Comparison of ENCODE assay signal across 9 cellular contexts in the genomic region with DNA sequence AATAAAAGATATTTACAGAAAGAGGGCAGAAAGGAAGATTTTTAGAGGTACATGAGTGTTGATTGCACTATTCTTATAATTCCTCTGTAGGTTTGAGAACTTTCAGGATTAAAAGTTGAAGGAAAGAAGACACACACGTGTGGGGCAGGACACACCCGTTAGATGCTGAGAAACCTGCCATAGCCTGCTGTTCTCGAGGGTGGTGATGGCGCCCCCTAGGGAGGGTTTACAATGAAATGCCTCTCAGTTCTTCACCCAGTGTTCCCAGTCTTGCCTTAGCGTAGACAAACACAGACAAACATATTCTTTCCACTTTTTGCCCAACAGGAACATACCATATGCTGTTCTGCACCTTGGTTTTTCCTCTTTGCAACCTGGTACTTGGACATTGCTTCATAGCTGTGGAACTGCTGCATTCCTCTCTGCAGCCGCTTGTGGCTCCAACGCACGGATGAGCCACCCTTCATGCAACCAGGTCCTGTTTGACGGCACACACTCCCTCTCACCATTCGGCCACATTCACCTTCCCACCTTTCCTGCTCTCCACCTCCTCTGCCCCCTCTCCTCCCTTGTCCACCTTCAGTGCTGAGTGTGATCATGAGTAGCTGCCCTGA. TPM values are rescaled to one million over a fixed set of nuclear protein-coding genes. Genes with fewer than 3 reads are reported as not detected.
A peak's percentile ranks its signal among the peaks of the same experiment; 100 is the strongest.
DNase-seq lines count a peak whose midpoint lies in the region; ATAC-seq and TF ChIP-seq lines count a peak whose summit lies in the region.
"Had no signal": no experiment of that assay in that cellular context is flagged by ENCODE, and none has a peak within 500 bp of the region (broad histone marks: within the 10 kb centered on the region; RNA-seq: fewer than 3 reads in every experiment).

No MANE protein-coding gene starts in this region.

- H3K9me3 ChIP-seq in T-helper 17 cell (ENCODE audit: control insufficient read depth, low read length, poor library complexity, severe bottlenecking), result no peaks in the 10 kb centered on the region

- DNase-seq in activated naive CD4-positive, alpha-beta T cell treated with anti-CD3 and anti-CD28 coated beads for 36 hours, result peak; percentile 66
- DNase-seq in activated naive CD4-positive, alpha-beta T cell treated with anti-CD3 and anti-CD28 coated beads, Interleukin-2, amount 50 U/mL, for 16 hours, result no peak
- peak in 1 of 3 donors; percentile 31 for DNase-seq in T-helper 17 cell
- no peak for DNase-seq in fibroblast of villous mesenchyme (ENCODE audit: low read depth)
- peak; percentile 55 for DNase-seq in stimulated activated naive CD8-positive, alpha-beta T cell treated with anti-CD3 and anti-CD28 coated beads, Interleukin-15, Interleukin-2, amounts not matched to agents 100 U/mL and 50 U/mL, for 24 hours
- no peak for DNase-seq in cerebellar nuclear complex (lab: John Stamatoyannopoulos, UW)

- intact Hi-C loops in activated naive CD4-positive, alpha-beta T cell treated with anti-CD3 and anti-CD28 coated beads for 36 hours (cut with micrococcal nuclease), result loop anchor here (1.0 to 2.0 kb wide), 2 partner anchors 75 to 83 kb away; no protein-coding TSS in a partner anchor

- no peak overlapping the region for H3K4me3 ChIP-seq in fibroblast of villous mesenchyme (ENCODE audit: low read depth, low read length)
- H3K4me3 ChIP-seq: skin epidermis had no signal

- peak; percentile 50 for TF ChIP-seq CTCF in fibroblast of villous mesenchyme (IDR thresholded peaks at IDR 0.05; ENCODE audit: insufficient read depth, low read depth, low read length)

- H3K27ac Mint-ChIP-seq in activated naive CD4-positive, alpha-beta T cell treated with anti-CD3 and anti-CD28 coated beads for 36 hours, result no peak overlapping the region
- H3K27ac Mint-ChIP-seq in T-helper 17 cell, result no peak overlapping the region

- no peaks in the 10 kb centered on the region for H3K36me3 Mint-ChIP-seq in activated naive CD4-positive, alpha-beta T cell treated with anti-CD3 and anti-CD28 coated beads for 36 hours (ENCODE audit: low read depth)
- H3K36me3 Mint-ChIP-seq in T-helper 17 cell (ENCODE audit: low read depth), result peaks cover 2% of the 10 kb centered on the region

- CTCF ChIA-PET in activated naive CD4-positive, alpha-beta T cell treated with anti-CD3 and anti-CD28 coated beads for 36 hours (lab: Charles Lee), result interaction anchor here (0.5 to 2.9 kb wide), 4 partner anchors 23 to 1685 kb away, joined by 3 to 11 read pairs (median 4); no protein-coding TSS in a partner anchor

- no peaks in the 10 kb centered on the region for H3K4me1 Mint-ChIP-seq in activated naive CD4-positive, alpha-beta T cell treated with anti-CD3 and anti-CD28 coated beads for 36 hours (ENCODE audit: low read depth)
- H3K4me1 Mint-ChIP-seq in T-helper 17 cell, result peaks cover 3% of the 10 kb centered on the region

- no peak overlapping the region for H3K4me3 Mint-ChIP-seq in activated naive CD4-positive, alpha-beta T cell treated with anti-CD3 and anti-CD28 coated beads for 36 hours
- H3K4me3 Mint-ChIP-seq in T-helper 17 cell, result no peak overlapping the region

- peaks cover 50% of the 10 kb centered on the region for H3K27me3 Mint-ChIP-seq in activated naive CD4-positive, alpha-beta T cell treated with anti-CD3 and anti-CD28 coated beads for 36 hours (ENCODE audit: low read depth)
- peaks cover 80% of the 10 kb centered on the region for H3K27me3 Mint-ChIP-seq in T-helper 17 cell

- peak; percentile 50 for ATAC-seq in T-helper 17 cell
- ATAC-seq in stimulated activated naive CD8-positive, alpha-beta T cell treated with anti-CD3 and anti-CD28 coated beads, Interleukin-15, Interleukin-2, amounts not matched to agents 100 U/mL and 50 U/mL, for 24 hours, result no peak
- no peak for ATAC-seq in HG03442 (IDR thresholded peaks at IDR 0.05; ENCODE audit: unreplicated experiment)
- no peak for ATAC-seq in HG03045 (IDR thresholded peaks at IDR 0.05; ENCODE audit: unreplicated experiment)

- no peaks in the 10 kb centered on the region for H3K9me3 Mint-ChIP-seq in activated naive CD4-positive, alpha-beta T cell treated with anti-CD3 and anti-CD28 coated beads for 36 hours

RNA-seq across cellular contexts. Expression of a gene that starts 23.3 kb away (rescaled TPM):
- total RNA-seq in activated naive CD4-positive, alpha-beta T cell treated with anti-CD3 and anti-CD28 coated beads for 36 hours, result under 1 TPM in 1 of 2 experiments, not detected in 1; 0.05 TPM
- total RNA-seq in T-helper 17 cell (under 1 TPM; 0.37 to 0.62 TPM), fibroblast of villous mesenchyme (22.9 and 35.4 TPM in 2 replicates)

Comparison
In these comparisons a context has a peak if more than half of its experiments do, and no peak if none do; other contexts are left out.
1. DNase-seq: peak in activated naive CD4-positive, alpha-beta T cell treated with anti-CD3 and anti-CD28 coated beads for 36 hours (single experiment) and stimulated activated naive CD8-positive, alpha-beta T cell treated with anti-CD3 and anti-CD28 coated beads, Interleukin-15, Interleukin-2, amounts not matched to agents 100 U/mL and 50 U/mL, for 24 hours (single experiment); none in activated naive CD4-positive, alpha-beta T cell treated with anti-CD3 and anti-CD28 coated beads, Interleukin-2, amount 50 U/mL, for 16 hours (single experiment), fibroblast of villous mesenchyme (single experiment) and cerebellar nuclear complex (0 of 2).
2. RNA of a gene that starts 23.3 kb away (total RNA-seq): 22.9 to 35.4 TPM in fibroblast of villous mesenchyme; 0.37 to 0.62 TPM in T-helper 17 cell and 0.05 TPM in activated naive CD4-positive, alpha-beta T cell treated with anti-CD3 and anti-CD28 coated beads for 36 hours; every median in the first group is over 10 times any median in the second.